Comparison of ENCODE assay signal across 6 cellular contexts in the genomic region with DNA sequence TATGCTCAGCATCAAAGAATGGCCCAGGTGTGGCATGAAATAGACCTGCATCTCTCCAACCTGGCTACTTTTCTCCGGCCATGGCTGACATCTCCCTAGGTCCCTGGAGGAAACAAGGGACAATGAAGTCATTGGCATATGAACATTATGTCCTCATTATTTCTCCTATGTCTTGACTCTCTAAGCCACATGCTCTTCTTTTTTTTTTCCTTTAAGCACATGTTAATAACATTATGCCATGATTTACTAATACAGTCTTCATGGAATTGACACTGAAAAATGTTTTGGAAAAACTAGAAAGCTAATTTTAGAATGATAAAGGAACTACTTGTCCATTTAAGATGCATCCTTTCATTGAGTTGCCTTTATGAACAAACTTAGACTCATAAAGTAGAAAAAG.
"Had no signal": no experiment of that assay in that cellular context is flagged by ENCODE, and none has a peak within 500 bp of the region (broad histone marks: within the 10 kb centered on the region; RNA-seq: fewer than 3 reads in every experiment).

No MANE protein-coding gene starts in this region.

- H3K27ac Mint-ChIP-seq: IgD-negative memory B cell had no signal

- FAIRE-seq: HTR-8/SVneo, K562 had no signal

- H3K4me3 ChIP-seq: K562 had no signal

- H3K4me1 Mint-ChIP-seq: IgD-negative memory B cell had no signal

- H3K4me3 Mint-ChIP-seq: IgD-negative memory B cell had no signal

- H3K36me3 Mint-ChIP-seq: IgD-negative memory B cell had no signal

- H3K27ac ChIP-seq: HL-60 had no signal

- H3K9me3 Mint-ChIP-seq: IgD-negative memory B cell had no signal

- DNase-seq: IMR-90, KBM-7 had no signal

- ATAC-seq: K562 had no signal
